ENCODE assay signal across 19 cellular contexts in the genomic region with DNA sequence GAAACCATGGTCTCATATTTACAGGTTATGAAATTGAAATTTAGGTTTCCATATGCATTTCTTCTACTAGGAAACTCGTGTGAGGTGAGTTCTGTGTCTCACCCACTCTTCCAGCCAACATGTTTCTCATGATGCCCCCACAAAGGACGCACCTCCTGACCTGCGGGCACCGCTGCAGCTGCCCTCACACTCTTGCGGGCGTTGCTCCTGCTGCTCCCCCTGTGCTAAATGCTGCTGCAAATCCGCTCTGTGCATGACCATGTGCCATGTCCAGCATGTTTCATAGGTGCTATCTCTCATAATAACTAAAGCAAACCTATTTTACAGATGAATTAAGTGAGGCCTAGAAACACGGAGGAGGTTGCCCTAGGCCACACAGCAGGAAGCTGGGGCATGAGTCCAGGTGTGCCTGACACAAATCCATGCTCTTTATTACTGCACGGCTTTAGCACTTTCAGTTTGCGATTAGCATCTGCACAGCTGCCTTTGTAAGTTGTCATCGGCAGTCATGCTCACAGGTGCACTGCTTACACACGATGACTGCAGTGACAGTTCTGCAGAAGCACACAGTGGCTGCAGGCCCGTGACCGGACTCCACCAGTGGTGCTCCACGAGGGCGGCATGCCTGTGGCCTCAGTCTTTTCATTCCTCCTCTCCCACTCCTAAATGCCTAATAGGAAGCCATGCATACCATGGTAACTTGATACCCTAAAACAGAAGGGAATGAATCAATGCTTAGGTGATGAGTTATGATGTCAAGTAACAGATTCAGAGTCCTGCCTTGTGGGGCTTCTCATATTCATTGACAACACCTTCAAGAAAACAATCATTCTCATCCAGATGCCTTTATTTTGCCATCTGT. TPM values are rescaled to one million over a fixed set of nuclear protein-coding genes. Genes with fewer than 3 reads are reported as not detected.
"Had no signal": no experiment of that assay in that cellular context is flagged by ENCODE, and none has a peak within 500 bp of the region (broad histone marks: within the 10 kb centered on the region; RNA-seq: fewer than 3 reads in every experiment).

No MANE protein-coding gene starts in this region.

- H3K27ac ChIP-seq: colonic mucosa, gastrocnemius medialis, heart right ventricle, spleen, transverse colon, WERI-Rb-1 had no signal

- H3K9me3 ChIP-seq: colonic mucosa had no signal

- H3K36me3 ChIP-seq: colonic mucosa, gastrocnemius medialis, heart right ventricle, spleen, transverse colon, WERI-Rb-1 had no signal

- H3K4me3 ChIP-seq: colonic mucosa, gastrocnemius medialis, heart right ventricle, spleen, transverse colon had no signal

- H3K4me1 ChIP-seq: colonic mucosa, gastrocnemius medialis, heart right ventricle, spleen, transverse colon had no signal

- DNase-seq: activated CD4-positive, alpha-beta T cell treated with anti-CD3 and anti-CD28 coated beads for 4 hours; activated CD8-positive, alpha-beta T cell treated with anti-CD3 and anti-CD28 coated beads, Interleukin-2, amount 10 ng/mL, durations not matched to agents 7 days and 5 days; activated naive CD4-positive, alpha-beta T cell treated with anti-CD3 and anti-CD28 coated beads for 36 hours; colonic mucosa; effector CD4-positive, alpha-beta T cell; gastrocnemius medialis; heart right ventricle; islet precursor cell; posterior cingulate gyrus; right cardiac atrium; spleen; stimulated activated CD4-positive, alpha-beta T cell treated with anti-CD3 and anti-CD28 coated beads, Interleukin-2, amount 100 ng/mL, for 24 hours; stimulated activated naive CD4-positive, alpha-beta T cell; substantia nigra; transverse colon; WERI-Rb-1 had no signal

- H3K27ac Mint-ChIP-seq: activated CD8-positive, alpha-beta T cell treated with anti-CD3 and anti-CD28 coated beads, Interleukin-2, amount 10 ng/mL, durations not matched to agents 7 days and 5 days; activated naive CD4-positive, alpha-beta T cell treated with anti-CD3 and anti-CD28 coated beads for 36 hours; activated T-helper 1 cell treated with anti-CD3 and anti-CD28 coated beads, Interleukin-12 subunit alpha, Interleukin-12 subunit beta, Interleukin-2, Interleukin-4 antibody, amounts not matched to agents 30 ng/mL and 10 ng/mL and 1 ng/mL, durations not matched to agents 14 hours and 24 hours and 36 hours had no signal

- ATAC-seq: activated CD8-positive, alpha-beta T cell treated with anti-CD3 and anti-CD28 coated beads, Interleukin-2, amount 10 ng/mL, durations not matched to agents 7 days and 5 days; gastrocnemius medialis; heart right ventricle; right cardiac atrium had no signal

- H3K4me3 Mint-ChIP-seq: activated CD8-positive, alpha-beta T cell treated with anti-CD3 and anti-CD28 coated beads, Interleukin-2, amount 10 ng/mL, durations not matched to agents 7 days and 5 days; activated naive CD4-positive, alpha-beta T cell treated with anti-CD3 and anti-CD28 coated beads for 36 hours; activated T-helper 1 cell treated with anti-CD3 and anti-CD28 coated beads, Interleukin-12 subunit alpha, Interleukin-12 subunit beta, Interleukin-2, Interleukin-4 antibody, amounts not matched to agents 30 ng/mL and 10 ng/mL and 1 ng/mL, durations not matched to agents 14 hours and 24 hours and 36 hours had no signal

- H3K27me3 ChIP-seq: colonic mucosa, gastrocnemius medialis had no signal

RNA-seq across cellular contexts. Expression of gene GALR1, which starts 14.9 kb away (rescaled TPM):
- total RNA-seq: activated CD8-positive, alpha-beta T cell treated with anti-CD3 and anti-CD28 coated beads, Interleukin-2, amount 10 ng/mL, durations not matched to agents 7 days and 5 days; activated naive CD4-positive, alpha-beta T cell treated with anti-CD3 and anti-CD28 coated beads for 36 hours; activated T-helper 1 cell treated with anti-CD3 and anti-CD28 coated beads, Interleukin-12 subunit alpha, Interleukin-12 subunit beta, Interleukin-2, Interleukin-4 antibody, amounts not matched to agents 30 ng/mL and 10 ng/mL and 1 ng/mL, durations not matched to agents 14 hours and 24 hours and 36 hours; fibroblast of lung; gastrocnemius medialis; lower leg skin; spleen had no signal
- polyA plus RNA-seq: fibroblast of lung, spleen had no signal
